ENCODE assay signal across 29 cellular contexts in the genomic region with DNA sequence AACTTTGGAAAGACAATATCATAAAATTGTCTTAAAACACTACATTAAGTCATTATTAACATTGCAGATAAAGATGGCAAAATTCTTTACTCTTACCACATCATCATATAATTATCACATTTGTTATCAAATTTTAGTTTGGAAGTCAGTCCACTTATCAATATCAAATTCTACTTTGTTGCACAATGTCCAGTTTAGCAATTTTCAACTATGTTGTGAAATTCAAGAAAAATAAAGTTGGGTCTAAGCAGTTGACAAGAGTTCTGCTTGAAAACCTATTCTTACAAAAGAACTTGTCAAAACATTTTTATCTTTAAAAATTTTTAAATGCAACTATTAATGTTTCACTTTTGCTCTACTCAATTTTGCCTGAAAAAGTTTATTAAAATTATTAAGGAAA.
"Had no signal": no experiment of that assay in that cellular context is flagged by ENCODE, and none has a peak within 500 bp of the region (broad histone marks: within the 10 kb centered on the region; RNA-seq: fewer than 3 reads in every experiment).

No MANE protein-coding gene starts in this region.

- ATAC-seq: activated CD8-positive, alpha-beta T cell treated with anti-CD3 and anti-CD28 coated beads for 36 hours; activated T-cell treated with anti-CD3 and anti-CD28 coated beads, Interleukin-2, amount 50 U/mL, for 72 hours; activated T-helper 17 cell treated with anti-CD3 and anti-CD28 coated beads, Interleukin-2, amount 50 U/mL, for 72 hours; Panc1 had no signal

- H3K27ac ChIP-seq: adrenal gland, SJCRH30, SK-N-MC had no signal

- H3K27me3 ChIP-seq: adrenal gland, SJCRH30 had no signal

- DNase-seq: activated CD4-positive, alpha-beta T cell treated with anti-CD3 and anti-CD28 coated beads, Interleukin-2, amount 10 ng/mL, durations not matched to agents 24 days and 14 days; activated CD4-positive, alpha-beta T cell treated with anti-CD3 and anti-CD28 coated beads, Interleukin-2, amount 50 U/mL, for 4 hours; activated CD8-positive, alpha-beta T cell treated with anti-CD3 and anti-CD28 coated beads for 36 hours; activated effector memory CD4-positive, alpha-beta T cell treated with anti-CD3 and anti-CD28 coated beads, Interleukin-2, amount 50 U/mL, for 16 hours; activated naive CD4-positive, alpha-beta T cell; activated naive CD4-positive, alpha-beta T cell treated with anti-CD3 and anti-CD28 coated beads, Interleukin-2, amount 50 U/mL, for 16 hours; activated naive CD8-positive, alpha-beta T cell treated with anti-CD3 and anti-CD28 coated beads for 36 hours; activated T-cell treated with anti-CD3 and anti-CD28 coated beads, Interleukin-2, amount 50 U/mL, for 1 hour; activated T-cell treated with anti-CD3 and anti-CD28 coated beads, Interleukin-2, amount 50 U/mL, for 72 hours; adrenal gland; caudate nucleus; cerebellar nuclear complex; NCI-H1092; NCI-H1436 treated with DMSO at 0.1 percent for 48 hours; NCI-H1694 treated with DMSO at 0.1 percent for 48 hours; NCI-H2029; NCI-H345; NCI-H526; NCI-H748 treated with DMSO at 0.1 percent for 48 hours; NK-92 treated with Interleukin-12 subunit alpha and Interleukin-12 subunit beta, amount 100 ng/mL, for 24 hours; SHP77; SJCRH30; T1000 had no signal

- H3K27ac Mint-ChIP-seq: activated CD4-positive, alpha-beta T cell treated with anti-CD3 and anti-CD28 coated beads, Interleukin-2, amount 10 ng/mL, durations not matched to agents 24 days and 14 days; activated CD8-positive, alpha-beta T cell treated with anti-CD3 and anti-CD28 coated beads for 36 hours; activated naive CD8-positive, alpha-beta T cell treated with anti-CD3 and anti-CD28 coated beads for 36 hours; activated T-cell treated with anti-CD3 and anti-CD28 coated beads, Interleukin-2, amount 50 U/mL, for 72 hours; activated T-helper 17 cell treated with anti-CD3 and anti-CD28 coated beads, Interleukin-2, amount 50 U/mL, for 72 hours; brain had no signal

- H3K4me3 Mint-ChIP-seq: activated CD4-positive, alpha-beta T cell treated with anti-CD3 and anti-CD28 coated beads, Interleukin-2, amount 10 ng/mL, durations not matched to agents 24 days and 14 days; activated CD8-positive, alpha-beta T cell treated with anti-CD3 and anti-CD28 coated beads for 36 hours; activated naive CD8-positive, alpha-beta T cell treated with anti-CD3 and anti-CD28 coated beads for 36 hours; activated T-cell treated with anti-CD3 and anti-CD28 coated beads, Interleukin-2, amount 50 U/mL, for 72 hours; activated T-helper 17 cell treated with anti-CD3 and anti-CD28 coated beads, Interleukin-2, amount 50 U/mL, for 72 hours; brain had no signal

- H3K4me1 Mint-ChIP-seq: activated CD4-positive, alpha-beta T cell treated with anti-CD3 and anti-CD28 coated beads, Interleukin-2, amount 10 ng/mL, durations not matched to agents 24 days and 14 days; activated naive CD8-positive, alpha-beta T cell treated with anti-CD3 and anti-CD28 coated beads for 36 hours; brain had no signal

- H3K4me1 ChIP-seq: adrenal gland, SJCRH30 had no signal

- FAIRE-seq: bronchial epithelial cell, TTC549 had no signal

- H3K36me3 Mint-ChIP-seq: brain had no signal

- H3K9me3 ChIP-seq: SJCRH30 had no signal

- H3K36me3 ChIP-seq: adrenal gland, SJCRH30 had no signal

- H3K4me3 ChIP-seq: adrenal gland, SJCRH30, SK-N-MC had no signal
